In the genomic region with DNA sequence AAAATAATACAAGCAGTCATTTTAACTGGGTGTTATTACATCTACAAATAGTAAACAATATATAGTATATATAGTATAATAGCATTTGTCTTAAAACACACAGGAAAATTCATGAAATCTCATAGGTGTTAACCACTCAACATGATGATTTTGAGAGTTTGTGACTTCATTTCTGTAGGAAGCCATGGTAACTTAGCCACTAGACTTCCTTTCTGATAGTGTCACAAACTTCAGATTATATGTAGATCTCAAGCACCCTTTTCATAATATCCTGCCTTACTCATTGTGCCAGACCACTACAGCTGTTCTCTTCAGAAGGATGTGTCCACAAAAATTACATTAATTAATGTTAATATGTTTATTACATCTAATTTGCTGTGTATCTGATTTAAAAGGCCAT, we compare ENCODE assay signal across 27 cellular contexts.
"Had no signal": no experiment of that assay in that cellular context is flagged by ENCODE, and none has a peak within 500 bp of the region (broad histone marks: within the 10 kb centered on the region; RNA-seq: fewer than 3 reads in every experiment).

No MANE protein-coding gene starts in this region.

- ATAC-seq: activated CD4-positive, alpha-beta T cell treated with anti-CD3 and anti-CD28 coated beads for 36 hours; activated CD8-positive, alpha-beta memory T cell treated with anti-CD3 and anti-CD28 coated beads, Interleukin-2, amount 10 ng/mL, durations not matched to agents 7 days and 5 days; activated CD8-positive, alpha-beta T cell treated with anti-CD3 and anti-CD28 coated beads, Interleukin-2, amount 10 ng/mL, durations not matched to agents 7 days and 5 days; activated naive CD8-positive, alpha-beta T cell treated with anti-CD3 and anti-CD28 coated beads, Interleukin-2, amount 50 U/mL, for 24 hours; body of pancreas; effector memory CD8-positive, alpha-beta T cell; gastroesophageal sphincter; heart right ventricle had no signal

- DNase-seq: activated CD4-positive, alpha-beta memory T cell treated with anti-CD3 and anti-CD28 coated beads for 36 hours; activated CD4-positive, alpha-beta T cell treated with anti-CD3 and anti-CD28 coated beads for 36 hours; activated CD4-positive, alpha-beta T cell treated with anti-CD3 and anti-CD28 coated beads, Interleukin-2, amount 10 ng/mL, durations not matched to agents 24 days and 14 days; activated CD4-positive, CD25-positive, alpha-beta regulatory T cell; activated CD4-positive, CD25-positive, alpha-beta regulatory T cell treated with anti-CD3 and anti-CD28 coated beads, Interleukin-2, amount 50 U/mL, for 72 hours; activated CD8-positive, alpha-beta memory T cell treated with anti-CD3 and anti-CD28 coated beads, Interleukin-2, amount 10 ng/mL, durations not matched to agents 7 days and 5 days; activated CD8-positive, alpha-beta memory T cell treated with anti-CD3 and anti-CD28 coated beads, Interleukin-2, amount 50 U/mL, for 4 hours; activated CD8-positive, alpha-beta T cell treated with anti-CD3 and anti-CD28 coated beads, Interleukin-2, amount 10 ng/mL, durations not matched to agents 7 days and 5 days; activated effector memory CD4-positive, alpha-beta T cell treated with anti-CD3 and anti-CD28 coated beads, Interleukin-2, amount 50 U/mL, for 16 hours; activated naive CD4-positive, alpha-beta T cell treated with anti-CD3 and anti-CD28 coated beads for 36 hours; activated naive CD8-positive, alpha-beta T cell treated with anti-CD3 and anti-CD28 coated beads for 36 hours; activated naive CD8-positive, alpha-beta T cell treated with anti-CD3 and anti-CD28 coated beads, Interleukin-2, amount 50 U/mL, for 24 hours; activated T-cell treated with anti-CD3 and anti-CD28 coated beads, Interleukin-2, amount 50 U/mL, for 1 hour; activated T-cell treated with anti-CD3 and anti-CD28 coated beads, Interleukin-2, amount 50 U/mL, for 48 hours; adrenal gland; amygdala; aorta; body of pancreas; caudate nucleus; cortex of kidney; dermis blood vessel endothelial cell; effector CD4-positive, alpha-beta T cell; effector memory CD8-positive, alpha-beta T cell; esophagus squamous epithelium; foreskin melanocyte; heart right ventricle had no signal
